In genomic region chr15:90956551-90957104, GRCh38 we compare ENCODE assay signal across 8 cellular contexts. TPM values are rescaled to one million over a fixed set of nuclear protein-coding genes. Genes with fewer than 3 reads are reported as not detected.
A peak's percentile ranks its signal among the peaks of the same experiment; 100 is the strongest.
DNase-seq lines count a peak whose midpoint lies in the region; ATAC-seq and TF ChIP-seq lines count a peak whose summit lies in the region.

No MANE protein-coding gene starts in this region.

- DNase-seq in CD8-positive, alpha-beta memory T cell, result peak; percentile 36 to 75 (median 63)
- DNase-seq in HuH-7 (ENCODE audit: low spot score), result peak; percentile 98
- peak; percentile 44 for DNase-seq in SK-MEL-5 (ENCODE audit: low read depth, low spot score)
- DNase-seq in activated naive CD8-positive, alpha-beta T cell treated with anti-CD3 and anti-CD28 coated beads, Interleukin-2, amount 10 ng/mL, durations not matched to agents 7 days and 5 days, result peak; percentile 83
- peak; percentile 91 for DNase-seq in Right ventricle myocardium inferior (ENCODE audit: missing footprints)
- DNase-seq in ovary, result peak; percentile 73 to 89 (median 83)
- peak; percentile 70 to 72 for DNase-seq in thyroid gland

- H3K4me3 Mint-ChIP-seq in CD8-positive, alpha-beta memory T cell, result peak overlapping the region; percentile 58 to 95 (median 71)
- H3K4me3 Mint-ChIP-seq in activated naive CD8-positive, alpha-beta T cell treated with anti-CD3 and anti-CD28 coated beads, Interleukin-2, amount 10 ng/mL, durations not matched to agents 7 days and 5 days, result peak overlapping the region; percentile 86

- no peaks in the 10 kb centered on the region for H3K27me3 ChIP-seq in CD8-positive, alpha-beta memory T cell (ENCODE audit: insufficient read depth, low read length, poor library complexity, severe bottlenecking)
- no peaks in the 10 kb centered on the region for H3K27me3 ChIP-seq in ovary
- H3K27me3 ChIP-seq in thyroid gland, result no peaks in the 10 kb centered on the region

- H3K4me3 ChIP-seq in CD8-positive, alpha-beta memory T cell (ENCODE audit: low read length), result no peak overlapping the region
- H3K4me3 ChIP-seq in ovary (peak overlapping the region; percentile 80), thyroid gland (replicated peaks in 1 of 3) (peak overlapping the region in 2 of 3 donors; percentile 25 to 68)

- TF ChIP-seq EP300 in ovary (IDR thresholded peaks at IDR 0.05), result no peak

- no peaks in the 10 kb centered on the region for H3K27me3 Mint-ChIP-seq in CD8-positive, alpha-beta memory T cell
- no peaks in the 10 kb centered on the region for H3K27me3 Mint-ChIP-seq in activated naive CD8-positive, alpha-beta T cell treated with anti-CD3 and anti-CD28 coated beads, Interleukin-2, amount 10 ng/mL, durations not matched to agents 7 days and 5 days

- no peaks in the 10 kb centered on the region for H3K36me3 ChIP-seq in CD8-positive, alpha-beta memory T cell (ENCODE audit: insufficient read depth, low read length)
- H3K36me3 ChIP-seq in ovary (no peaks in the 10 kb centered on the region), thyroid gland (peaks cover 4 to 13% of the 10 kb centered on the region in 2 donors)

- TF ChIP-seq CTCF in ovary (IDR thresholded peaks at IDR 0.05) (peak; percentile 86 to 96 (median 93)), thyroid gland (IDR thresholded peaks at IDR 0.05) (peak; percentile 51 to 96 (median 82))

- H3K9me3 ChIP-seq in CD8-positive, alpha-beta memory T cell (ENCODE audit: low read length), result no peaks in the 10 kb centered on the region
- no peaks in the 10 kb centered on the region for H3K9me3 ChIP-seq in ovary
- no peaks in the 10 kb centered on the region for H3K9me3 ChIP-seq in thyroid gland

- peaks cover 5 to 27% (median 14%) of the 10 kb centered on the region in 3 donors for H3K4me1 Mint-ChIP-seq in CD8-positive, alpha-beta memory T cell
- peaks cover 13% of the 10 kb centered on the region for H3K4me1 Mint-ChIP-seq in activated naive CD8-positive, alpha-beta T cell treated with anti-CD3 and anti-CD28 coated beads, Interleukin-2, amount 10 ng/mL, durations not matched to agents 7 days and 5 days

- H3K4me1 ChIP-seq in CD8-positive, alpha-beta memory T cell (ENCODE audit: insufficient read depth, low read length), result peaks cover 14% of the 10 kb centered on the region
- H3K4me1 ChIP-seq in ovary (ENCODE audit: insufficient read depth) (peaks cover 7% of the 10 kb centered on the region), thyroid gland (peaks cover 21 to 22% of the 10 kb centered on the region in 2 donors)

- ATAC-seq in activated naive CD8-positive, alpha-beta T cell treated with anti-CD3 and anti-CD28 coated beads, Interleukin-2, amount 10 ng/mL, durations not matched to agents 7 days and 5 days (ENCODE audit: low read depth), result no peak
- ATAC-seq in Right ventricle myocardium inferior (peak; percentile 37), GM18517 (IDR thresholded peaks at IDR 0.05; ENCODE audit: unreplicated experiment) (no peak)

- in situ Hi-C loops in SK-MEL-5 (cut with HindIII; ENCODE audit: low pct_unique_long_range_greater_than_20kb, low sequenced_read_pairs), result no loop called here

- no peaks in the 10 kb centered on the region for H3K9me3 Mint-ChIP-seq in CD8-positive, alpha-beta memory T cell
- no peaks in the 10 kb centered on the region for H3K9me3 Mint-ChIP-seq in activated naive CD8-positive, alpha-beta T cell treated with anti-CD3 and anti-CD28 coated beads, Interleukin-2, amount 10 ng/mL, durations not matched to agents 7 days and 5 days

- CTCF ChIA-PET in CD8-positive, alpha-beta memory T cell (lab: Charles Lee), result interaction anchor here (0.9 to 9.2 kb wide), 23 partner anchors 10 to 303 kb away, joined by 3 to 158 read pairs (median 5); partner anchors contain the start of genes HDDC3, UNC45A and VPS33B

- intact Hi-C loops in Right ventricle myocardium inferior (cut with DNase I) (loop anchor here (5.0 to 10.0 kb wide), 3 partner anchors 36 to 316 kb away; partner anchors contain the start of genes PRC1 and VPS33B), ovary (cut with DNase I) (loop anchor here in 2 of 4 donors (5.0 to 10.0 kb wide), 2 partner anchors 316 to 318 kb away; no protein-coding TSS in a partner anchor), thyroid gland (cut with DNase I) (loop anchor here (5.0 kb wide), 2 partner anchors 96 to 316 kb away; no protein-coding TSS in a partner anchor)

- peaks cover 0 to 50% (median 8%) of the 10 kb centered on the region in 3 donors for H3K36me3 Mint-ChIP-seq in CD8-positive, alpha-beta memory T cell
- peaks cover 19% of the 10 kb centered on the region for H3K36me3 Mint-ChIP-seq in activated naive CD8-positive, alpha-beta T cell treated with anti-CD3 and anti-CD28 coated beads, Interleukin-2, amount 10 ng/mL, durations not matched to agents 7 days and 5 days

- WGBS in ovary, 3 donors, result 0 to 1% (median 1%) methylated on average over 39 to 50 of the region's 50 CpGs
- 0 to 5% methylated on average over 3 to 12 of the region's 50 CpGs for WGBS in thyroid gland, 2 donors

- peak overlapping the region in 3 of 8 donors; percentile 50 to 90 (median 68) for H3K27ac Mint-ChIP-seq in CD8-positive, alpha-beta memory T cell
- peak overlapping the region; percentile 94 for H3K27ac Mint-ChIP-seq in activated naive CD8-positive, alpha-beta T cell treated with anti-CD3 and anti-CD28 coated beads, Interleukin-2, amount 10 ng/mL, durations not matched to agents 7 days and 5 days

- TF ChIP-seq POLR2A in ovary (IDR thresholded peaks at IDR 0.05) (no peak), thyroid gland (IDR thresholded peaks at IDR 0.05) (no peak)

- peak overlapping the region; percentile 89 for H3K27ac ChIP-seq in CD8-positive, alpha-beta memory T cell (ENCODE audit: low read depth, low read length)
- peak overlapping the region; percentile 67 to 68 for H3K27ac ChIP-seq in ovary
- peak overlapping the region in 1 of 3 donors; percentile 24 for H3K27ac ChIP-seq in thyroid gland

- POLR2A ChIA-PET in CD8-positive, alpha-beta memory T cell (lab: Charles Lee), result interaction anchor here (1.2 kb wide), 1 partner anchor 22 kb away, joined by 4 read pairs; no protein-coding TSS in a partner anchor
- POLR2A ChIA-PET in activated naive CD8-positive, alpha-beta T cell treated with anti-CD3 and anti-CD28 coated beads, Interleukin-2, amount 10 ng/mL, durations not matched to agents 7 days and 5 days (lab: Charles Lee), result interaction anchor here (0.6 to 4.9 kb wide), 9 partner anchors 10 to 1588 kb away, joined by 3 to 55 read pairs (median 3); partner anchors contain the start of genes HDDC3 and PRC1

RNA-seq across cellular contexts. Expression of gene RCCD1, which starts 1.9 kb away (rescaled TPM):
- 10 to 100 TPM; 20.9 to 21.7 TPM for total RNA-seq in CD8-positive, alpha-beta memory T cell
- polyA plus RNA-seq in CD8-positive, alpha-beta memory T cell, result 2.6 TPM
- total RNA-seq in SK-MEL-5 (2014; rRNA removed; shearing (Covaris generic)), result 9.9 and 10.1 TPM in 2 replicates
- polyA plus RNA-seq in SK-MEL-5 (2015; cell fraction: cytosol; rRNA removed), result 19.7 and 20.5 TPM in 2 replicates
- polyA plus RNA-seq in SK-MEL-5 (2015; cell fraction: nucleus; rRNA removed), result 92.2 and 117 TPM in 2 replicates
- total RNA-seq in activated naive CD8-positive, alpha-beta T cell treated with anti-CD3 and anti-CD28 coated beads, Interleukin-2, amount 10 ng/mL, durations not matched to agents 7 days and 5 days, result 10 to 100 TPM; 31.5 to 31.6 TPM
- total RNA-seq in Right ventricle myocardium inferior (9.0 TPM), ovary (10 to 100 TPM in 6 of 7 donors, 1 to 10 TPM in 1; 8.8 to 15.6 (median 13.5) TPM), thyroid gland (10 to 100 TPM in 2 of 4 donors, 1 to 10 TPM in 2; 7.6 to 15.2 (median 9.9) TPM)
- 10 to 100 TPM in 1 of 2 donors, 1 to 10 TPM in 1; 8.7 to 13.0 TPM for polyA plus RNA-seq in ovary

RNA-seq across cellular contexts. Expression of gene UNC45A, which starts 21.5 kb away (rescaled TPM):
- 10 to 100 TPM; 74.6 to 78.2 TPM for total RNA-seq in CD8-positive, alpha-beta memory T cell
- 68.6 TPM for polyA plus RNA-seq in CD8-positive, alpha-beta memory T cell
- total RNA-seq in SK-MEL-5 (2014; rRNA removed; shearing (Covaris generic)), result 58.4 and 62.4 TPM in 2 replicates
- polyA plus RNA-seq in SK-MEL-5 (2015; cell fraction: cytosol; rRNA removed), result 61.2 and 63.0 TPM in 2 replicates
- 98.3 and 153 TPM in 2 replicates for polyA plus RNA-seq in SK-MEL-5 (2015; cell fraction: nucleus; rRNA removed)
- total RNA-seq in activated naive CD8-positive, alpha-beta T cell treated with anti-CD3 and anti-CD28 coated beads, Interleukin-2, amount 10 ng/mL, durations not matched to agents 7 days and 5 days, result 10 to 100 TPM; 77.9 to 78.6 TPM
- total RNA-seq in Right ventricle myocardium inferior, result 25.8 TPM
- total RNA-seq in ovary, result 10 to 100 TPM; 26.2 to 75.6 (median 56.1) TPM
- polyA plus RNA-seq in ovary, result 10 to 100 TPM; 30.5 to 50.8 TPM
- total RNA-seq in thyroid gland, result 10 to 100 TPM; 26.3 to 59.3 (median 43.9) TPM

RNA-seq across cellular contexts. Expression of gene HDDC3, which starts 24.3 kb away (rescaled TPM):
- total RNA-seq in CD8-positive, alpha-beta memory T cell, result 10 to 100 TPM; 39.5 to 43.5 TPM
- 34.7 TPM for polyA plus RNA-seq in CD8-positive, alpha-beta memory T cell
- 17.0 and 17.6 TPM in 2 replicates for total RNA-seq in SK-MEL-5 (2014; rRNA removed; shearing (Covaris generic))
- 17.9 and 25.0 TPM in 2 replicates for polyA plus RNA-seq in SK-MEL-5 (2015; cell fraction: cytosol; rRNA removed)
- 18.7 and 31.2 TPM in 2 replicates for polyA plus RNA-seq in SK-MEL-5 (2015; cell fraction: nucleus; rRNA removed)
- total RNA-seq in activated naive CD8-positive, alpha-beta T cell treated with anti-CD3 and anti-CD28 coated beads, Interleukin-2, amount 10 ng/mL, durations not matched to agents 7 days and 5 days, result 10 to 100 TPM; 28.1 to 29.2 TPM
- total RNA-seq in Right ventricle myocardium inferior (18.9 TPM), ovary (10 to 100 TPM; 11.7 to 17.2 (median 13.5) TPM), thyroid gland (10 to 100 TPM; 13.3 to 25.7 (median 18.0) TPM)
- polyA plus RNA-seq in ovary, result 10 to 100 TPM; 13.0 to 13.1 TPM

RNA-seq across cellular contexts. Expression of gene PRC1, which starts 37.7 kb away (rescaled TPM):
- total RNA-seq in CD8-positive, alpha-beta memory T cell, result 10 to 100 TPM; 79.7 to 79.9 TPM
- polyA plus RNA-seq in CD8-positive, alpha-beta memory T cell, result 3.4 TPM
- total RNA-seq in SK-MEL-5 (2014; rRNA removed; shearing (Covaris generic)), result 92.3 and 109 TPM in 2 replicates
- 79.2 and 86.2 TPM in 2 replicates for polyA plus RNA-seq in SK-MEL-5 (2015; cell fraction: cytosol; rRNA removed)
- polyA plus RNA-seq in SK-MEL-5 (2015; cell fraction: nucleus; rRNA removed), result 210 and 218 TPM in 2 replicates
- total RNA-seq in activated naive CD8-positive, alpha-beta T cell treated with anti-CD3 and anti-CD28 coated beads, Interleukin-2, amount 10 ng/mL, durations not matched to agents 7 days and 5 days, result 100 to 1,000 TPM; 132 to 149 TPM
- total RNA-seq in Right ventricle myocardium inferior, result 4.0 TPM
- total RNA-seq in ovary, result 1 to 10 TPM; 5.7 to 9.2 (median 6.8) TPM
- polyA plus RNA-seq in ovary, result 10 to 100 TPM in 1 of 2 donors, 1 to 10 TPM in 1; 6.5 to 13.2 TPM
- 10 to 100 TPM in 1 of 4 donors, 1 to 10 TPM in 3; 3.6 to 12.9 (median 7.2) TPM for total RNA-seq in thyroid gland

RNA-seq across cellular contexts. Expression of gene MAN2A2, which starts 53.5 kb away (rescaled TPM):
- 10 to 100 TPM; 90.7 to 92.7 TPM for total RNA-seq in CD8-positive, alpha-beta memory T cell
- 10.8 TPM for polyA plus RNA-seq in CD8-positive, alpha-beta memory T cell
- total RNA-seq in SK-MEL-5 (2014; rRNA removed; shearing (Covaris generic)), result 4.7 and 6.8 TPM in 2 replicates
- 45.3 and 46.7 TPM in 2 replicates for polyA plus RNA-seq in SK-MEL-5 (2015; cell fraction: cytosol; rRNA removed)
- polyA plus RNA-seq in SK-MEL-5 (2015; cell fraction: nucleus; rRNA removed), result 280 and 406 TPM in 2 replicates
- 100 to 1,000 TPM; 108 to 111 TPM for total RNA-seq in activated naive CD8-positive, alpha-beta T cell treated with anti-CD3 and anti-CD28 coated beads, Interleukin-2, amount 10 ng/mL, durations not matched to agents 7 days and 5 days
- total RNA-seq in Right ventricle myocardium inferior (133 TPM), ovary (10 to 100 TPM; 25.3 to 66.5 (median 39.5) TPM), thyroid gland (100 to 1,000 TPM in 1 of 4 donors, 10 to 100 TPM in 3; 30.1 to 129 (median 58.9) TPM)
- polyA plus RNA-seq in ovary, result 10 to 100 TPM; 25.8 to 29.1 TPM

Comparison
In these comparisons a context has a peak if more than half of its experiments do, and no peak if none do; other contexts are left out.
1. DNase-seq: peak in every context shown above with its lines; median percentile 98 in HuH-7; 91 in Right ventricle myocardium inferior; 83 in activated naive CD8-positive, alpha-beta T cell treated with anti-CD3 and anti-CD28 coated beads, Interleukin-2, amount 10 ng/mL, durations not matched to agents 7 days and 5 days; 83 in ovary; 71 in thyroid gland; 63 in CD8-positive, alpha-beta memory T cell; 44 in SK-MEL-5.